Comparison of ENCODE assay signal across 8 cellular contexts in the genomic region with DNA sequence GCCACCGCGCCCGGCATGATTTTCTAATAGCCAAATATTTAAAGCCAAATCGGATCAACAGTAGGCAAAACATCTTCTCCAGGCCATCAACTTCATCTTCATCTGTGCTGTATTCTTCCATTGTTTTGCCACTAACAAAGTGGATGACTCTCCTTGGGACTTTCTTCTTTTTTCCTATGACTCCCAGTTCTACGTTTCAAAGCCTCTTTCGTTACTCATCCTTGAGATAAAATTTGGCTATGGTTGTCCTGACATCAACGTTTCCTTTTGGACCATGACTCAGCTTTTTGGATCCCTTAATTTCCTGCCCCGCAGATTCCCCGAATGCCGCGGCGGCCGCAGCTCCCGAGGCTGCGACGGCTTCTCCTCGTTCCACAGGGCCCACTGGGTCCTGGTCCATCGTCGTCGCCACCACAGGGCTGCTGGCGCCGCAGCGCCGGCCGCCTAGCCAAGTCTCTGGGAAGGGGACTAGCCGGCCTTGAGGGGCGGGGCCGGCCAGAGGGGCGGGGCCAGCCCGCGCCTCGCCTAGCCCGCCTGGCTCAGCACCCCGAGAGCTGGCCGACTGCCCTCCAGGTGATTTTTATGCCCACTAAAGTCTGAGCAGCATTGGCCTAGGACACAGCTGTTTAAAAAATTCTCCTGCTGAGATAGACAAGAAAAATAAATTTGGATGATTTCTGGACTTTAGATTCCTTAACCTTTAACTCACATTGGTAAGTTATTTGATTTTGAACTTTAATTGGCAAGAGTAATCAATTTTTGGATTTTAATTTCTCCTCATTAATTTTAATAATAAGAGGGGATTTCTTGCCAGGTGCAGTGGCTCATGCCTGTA.
A peak's percentile ranks its signal among the peaks of the same experiment; 100 is the strongest.
DNase-seq lines count a peak whose midpoint lies in the region; ATAC-seq and TF ChIP-seq lines count a peak whose summit lies in the region.

No MANE protein-coding gene starts in this region.

- H3K4me1 ChIP-seq in muscle layer of duodenum (ENCODE audit: control insufficient read depth in 1 of 2, insufficient read depth in 2 of 2, low read length in 2 of 2) (no peaks in the 10 kb centered on the region), upper lobe of right lung (no peaks in the 10 kb centered on the region)

- H3K4me3 ChIP-seq in AG10803 (ENCODE audit: low read length) (no peak overlapping the region), NB4 (ENCODE audit: low read depth, low read length) (peak overlapping the region; percentile 34), fibroblast of the aortic adventitia (ENCODE audit: low read depth, low read length) (peak overlapping the region; percentile 31), muscle layer of duodenum (ENCODE audit: low read depth in 1 of 2, low read length in 2 of 2) (peak overlapping the region; percentile 33 to 54), upper lobe of right lung (peak overlapping the region; percentile 47)

- no peaks in the 10 kb centered on the region for H3K36me3 ChIP-seq in muscle layer of duodenum (ENCODE audit: control insufficient read depth in 1 of 2, insufficient read depth in 2 of 2, low read length in 2 of 2)
- H3K36me3 ChIP-seq in upper lobe of right lung: no peaks in the 10 kb centered on the region

- H3K4me3 Mint-ChIP-seq in activated T-cell treated with anti-CD3 and anti-CD28 coated beads, Interleukin-2, amount 50 U/mL, for 4 hours: peak overlapping the region; percentile 65

- H3K4me1 Mint-ChIP-seq in activated T-cell treated with anti-CD3 and anti-CD28 coated beads, Interleukin-2, amount 50 U/mL, for 4 hours (ENCODE audit: low read depth): peaks cover 4% of the 10 kb centered on the region

- no peaks in the 10 kb centered on the region for H3K36me3 Mint-ChIP-seq in activated T-cell treated with anti-CD3 and anti-CD28 coated beads, Interleukin-2, amount 50 U/mL, for 4 hours (ENCODE audit: insufficient read depth)

- peaks cover 13% of the 10 kb centered on the region for H3K27me3 Mint-ChIP-seq in activated T-cell treated with anti-CD3 and anti-CD28 coated beads, Interleukin-2, amount 50 U/mL, for 4 hours (ENCODE audit: low read depth)

- ATAC-seq in GM19438 (IDR thresholded peaks at IDR 0.05; ENCODE audit: low read depth, unreplicated experiment) (peak; percentile 58), upper lobe of right lung (peak; percentile 97)
- peak; percentile 70 to 77 for ATAC-seq in activated T-cell treated with anti-CD3 and anti-CD28 coated beads, Interleukin-2, amount 50 U/mL, for 4 hours

- H3K27ac ChIP-seq in muscle layer of duodenum (ENCODE audit: low read length) (peak overlapping the region; percentile 5), upper lobe of right lung (peak overlapping the region; percentile 36)

- DNase-seq in AG10803 (ENCODE audit: low read depth) (peak; percentile 95), NB4 (ENCODE audit: low read depth) (peak; percentile 51), fibroblast of the aortic adventitia (ENCODE audit: low read depth) (peak; percentile 96), upper lobe of right lung (peak; percentile 85), NCI-H2081 treated with DMSO at 0.1 percent for 48 hours (lab: John Stamatoyannopoulos, UW) (no peak)
- DNase-seq in activated T-cell treated with anti-CD3 and anti-CD28 coated beads, Interleukin-2, amount 50 U/mL, for 4 hours: no peak

- H3K9me3 Mint-ChIP-seq in activated T-cell treated with anti-CD3 and anti-CD28 coated beads, Interleukin-2, amount 50 U/mL, for 4 hours: peaks cover 10% of the 10 kb centered on the region

- TF ChIP-seq POLR2A in NB4 (IDR thresholded peaks at IDR 0.05; ENCODE audit: extremely low read depth, insufficient read length): no peak

- intact Hi-C loops in upper lobe of right lung (cut with DNase I): no loop called here

- H3K9me3 ChIP-seq in muscle layer of duodenum (ENCODE audit: control insufficient read depth in 1 of 2, low read length in 2 of 2) (peaks cover 4 to 6% of the 10 kb centered on the region in 2 donors), upper lobe of right lung (peaks cover 4% of the 10 kb centered on the region)

- no peak for TF ChIP-seq CTCF in AG10803 (conservative IDR thresholded peaks at IDR 0.05; ENCODE audit: low read length)
- TF ChIP-seq CTCF in NB4 (IDR thresholded peaks at IDR 0.05; ENCODE audit: low read depth, low read length): no peak
- TF ChIP-seq CTCF in fibroblast of the aortic adventitia (IDR thresholded peaks at IDR 0.05; ENCODE audit: insufficient read depth, low read length): no peak
- TF ChIP-seq CTCF in upper lobe of right lung (IDR thresholded peaks at IDR 0.05): no peak

- H3K27me3 ChIP-seq in muscle layer of duodenum (ENCODE audit: low read depth, low read length): no peaks in the 10 kb centered on the region
- H3K27me3 ChIP-seq in upper lobe of right lung: no peaks in the 10 kb centered on the region

Comparison
In these comparisons a context has a peak if more than half of its experiments do, and no peak if none do; other contexts are left out.
1. DNase-seq: peak in AG10803 (single experiment), NB4 (single experiment), fibroblast of the aortic adventitia (single experiment) and upper lobe of right lung (single experiment); none in activated T-cell treated with anti-CD3 and anti-CD28 coated beads, Interleukin-2, amount 50 U/mL, for 4 hours (single experiment) and NCI-H2081 treated with DMSO at 0.1 percent for 48 hours (single experiment).
2. Peak in every context shown above with its lines, with median percentiles within 50 percentile points of each other: ATAC-seq.